10 cellular contexts compared by ENCODE assay signal in genomic region chr5:143063175-143063970, GRCh38.
A peak's percentile ranks its signal among the peaks of the same experiment; 100 is the strongest.
DNase-seq lines count a peak whose midpoint lies in the region; ATAC-seq and TF ChIP-seq lines count a peak whose summit lies in the region.
"Had no signal": no experiment of that assay in that cellular context is flagged by ENCODE, and none has a peak within 500 bp of the region (broad histone marks: within the 10 kb centered on the region; RNA-seq: fewer than 3 reads in every experiment).

No MANE protein-coding gene starts in this region.

- peak overlapping the region in 1 of 3 experiments; percentile 7 for H3K4me3 Mint-ChIP-seq in nephron
- H3K4me3 Mint-ChIP-seq in activated T-cell treated with anti-CD3 and anti-CD28 coated beads, Interleukin-2, amount 50 U/mL, for 24 hours: no peak overlapping the region
- H3K4me3 Mint-ChIP-seq: activated naive CD4-positive, alpha-beta T cell treated with anti-CD3 and anti-CD28 coated beads, Interleukin-2, amount 10 ng/mL, durations not matched to agents 7 days and 5 days had no signal

- TF ChIP-seq POLR2A in upper lobe of left lung (IDR thresholded peaks at IDR 0.05): no peak

- no peaks in the 10 kb centered on the region for H3K27me3 Mint-ChIP-seq in nephron (ENCODE audit: low read depth)
- H3K27me3 Mint-ChIP-seq in activated T-cell treated with anti-CD3 and anti-CD28 coated beads, Interleukin-2, amount 50 U/mL, for 24 hours: no peaks in the 10 kb centered on the region
- H3K27me3 Mint-ChIP-seq: activated naive CD4-positive, alpha-beta T cell treated with anti-CD3 and anti-CD28 coated beads, Interleukin-2, amount 10 ng/mL, durations not matched to agents 7 days and 5 days had no signal

- H3K27ac Mint-ChIP-seq in nephron: peak overlapping the region; percentile 63 to 89 (median 77)
- H3K27ac Mint-ChIP-seq in activated T-cell treated with anti-CD3 and anti-CD28 coated beads, Interleukin-2, amount 50 U/mL, for 24 hours: no peak overlapping the region
- H3K27ac Mint-ChIP-seq: activated naive CD4-positive, alpha-beta T cell treated with anti-CD3 and anti-CD28 coated beads, Interleukin-2, amount 10 ng/mL, durations not matched to agents 7 days and 5 days had no signal

- DNase-seq in NCI-H345 (lab: John Stamatoyannopoulos, UW) (peak; percentile 31), NCI-H345 treated with DMSO at 0.1 percent for 48 hours (lab: John Stamatoyannopoulos, UW; ENCODE audit: unreplicated experiment) (no peak), fibroblast of peridontal ligament (ENCODE audit: extremely low read depth) (peak; percentile 82), upper lobe of left lung (no peak)
- no peak for DNase-seq in activated T-cell treated with anti-CD3 and anti-CD28 coated beads, Interleukin-2, amount 50 U/mL, for 24 hours
- DNase-seq in activated CD4-positive, CD25-positive, alpha-beta regulatory T cell treated with anti-CD3 and anti-CD28 coated beads, Interleukin-2, amount 50 U/mL, for 72 hours: no peak
- DNase-seq in stimulated activated CD8-positive, alpha-beta memory T cell treated with anti-CD3 and anti-CD28 coated beads, Interleukin-4, amount 100 ng/mL, for 48 hours: no peak
- DNase-seq: activated naive CD4-positive, alpha-beta T cell treated with anti-CD3 and anti-CD28 coated beads, Interleukin-2, amount 10 ng/mL, durations not matched to agents 7 days and 5 days; stimulated activated naive CD4-positive, alpha-beta T cell treated with Interleukin-2 at 50 U/mL for 16 hours had no signal

- H3K4me1 ChIP-seq in upper lobe of left lung: peaks cover 37 to 56% (median 53%) of the 10 kb centered on the region in 4 donors

- H3K36me3 Mint-ChIP-seq in nephron (ENCODE audit: low read depth): no peaks in the 10 kb centered on the region
- H3K36me3 Mint-ChIP-seq in activated T-cell treated with anti-CD3 and anti-CD28 coated beads, Interleukin-2, amount 50 U/mL, for 24 hours (ENCODE audit: low read depth): peaks cover 77% of the 10 kb centered on the region

- no peaks in the 10 kb centered on the region for H3K9me3 Mint-ChIP-seq in nephron
- peaks cover 1% of the 10 kb centered on the region for H3K9me3 Mint-ChIP-seq in activated T-cell treated with anti-CD3 and anti-CD28 coated beads, Interleukin-2, amount 50 U/mL, for 24 hours
- H3K9me3 Mint-ChIP-seq: activated naive CD4-positive, alpha-beta T cell treated with anti-CD3 and anti-CD28 coated beads, Interleukin-2, amount 10 ng/mL, durations not matched to agents 7 days and 5 days had no signal

- TF ChIP-seq CTCF in nephron (IDR thresholded peaks at IDR 0.05; ENCODE audit: unreplicated experiment in 3 of 3): no peak
- no peak for TF ChIP-seq CTCF in upper lobe of left lung (IDR thresholded peaks at IDR 0.05)

- H3K9me3 ChIP-seq in upper lobe of left lung: no peaks in the 10 kb centered on the region

- H3K4me3 ChIP-seq in upper lobe of left lung: no peak overlapping the region

- H3K4me1 Mint-ChIP-seq in nephron: peaks cover 84% of the 10 kb centered on the region
- peaks cover 53% of the 10 kb centered on the region for H3K4me1 Mint-ChIP-seq in activated T-cell treated with anti-CD3 and anti-CD28 coated beads, Interleukin-2, amount 50 U/mL, for 24 hours (ENCODE audit: low read depth)

- peak overlapping the region; percentile 32 to 61 (median 54) for H3K27ac ChIP-seq in upper lobe of left lung

- peaks cover 0 to 2% (median under 1%) of the 10 kb centered on the region in 4 donors for H3K36me3 ChIP-seq in upper lobe of left lung

- WGBS in upper lobe of left lung, 2 donors: 59 to 68% methylated on average over 7 of the region's 7 CpGs

- ATAC-seq in upper lobe of left lung (ENCODE audit: low FRiP score in 2 of 2): peak in 1 of 2 donors; percentile 67

- no peak for TF ChIP-seq EP300 in upper lobe of left lung (IDR thresholded peaks at IDR 0.05)

- H3K27me3 ChIP-seq in upper lobe of left lung: no peaks in the 10 kb centered on the region

Comparison
In these comparisons a context has a peak if more than half of its experiments do, and no peak if none do; other contexts are left out.
1. DNase-seq: peak in NCI-H345 (single experiment) and fibroblast of peridontal ligament (single experiment); none in NCI-H345 treated with DMSO at 0.1 percent for 48 hours (single experiment), upper lobe of left lung (0 of 2), activated T-cell treated with anti-CD3 and anti-CD28 coated beads, Interleukin-2, amount 50 U/mL, for 24 hours (single experiment), activated CD4-positive, CD25-positive, alpha-beta regulatory T cell treated with anti-CD3 and anti-CD28 coated beads, Interleukin-2, amount 50 U/mL, for 72 hours (single experiment) and stimulated activated CD8-positive, alpha-beta memory T cell treated with anti-CD3 and anti-CD28 coated beads, Interleukin-4, amount 100 ng/mL, for 48 hours (single experiment).